ENCODE assay signal across 1 cellular context in the genomic region with DNA sequence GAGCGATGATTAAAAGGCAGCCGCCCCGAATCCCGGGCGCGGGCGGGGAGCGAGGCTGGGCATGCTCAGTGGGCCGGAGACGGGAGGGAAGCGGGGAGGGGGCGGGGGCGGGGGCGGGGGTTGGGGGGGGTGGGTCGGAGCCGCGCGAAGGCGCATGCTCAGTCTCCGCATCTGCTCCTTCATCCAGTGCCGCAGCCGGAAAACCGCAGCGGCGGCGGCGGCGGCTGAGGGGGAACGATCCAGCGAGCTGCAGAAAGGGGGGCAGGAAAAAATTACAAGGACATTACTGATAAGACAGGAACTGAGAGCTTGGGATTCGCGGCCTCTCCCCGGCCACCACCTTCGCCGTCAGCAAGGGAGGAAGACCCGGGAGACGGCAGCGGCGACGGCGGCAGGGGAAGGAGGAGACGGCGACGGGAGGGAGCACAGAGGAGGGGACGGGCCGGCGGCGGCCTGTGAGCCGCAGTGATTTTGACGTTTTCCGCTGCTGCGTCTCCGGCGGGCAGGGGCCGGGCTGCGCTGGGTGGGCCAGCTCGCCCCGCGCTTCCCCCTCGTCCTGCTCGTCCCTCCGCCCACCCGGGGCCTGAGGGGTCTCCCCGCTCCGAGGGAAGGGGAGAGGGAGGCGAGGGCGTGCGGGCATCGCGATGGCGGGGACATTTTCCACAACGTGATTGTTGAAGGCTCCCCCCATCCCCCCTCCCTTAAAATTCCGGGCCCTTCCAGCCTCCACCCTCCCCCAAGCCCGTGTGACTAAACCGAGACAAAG.
TF ChIP-seq lines count a peak whose summit lies in the region.

TSS of gene CAMSAP2 (plus strand) at position 161 of the 766 bp plus-strand sequence. CDS start 935 bp downstream, outside the sequence.

TF ChIP-seq in HepG2, 621 proteins besides CTCF, POLR2A, EP300 and RAD21 (continued from another document and continues in another):
- TF ChIP-seq AGO2 (optimal IDR thresholded peaks at IDR 0.05; ENCODE audit: low read depth, low read length), result peak; percentile 64
- 0 out of 2 replicates have a peak, but pooled peaks have one; percentile 13 for TF ChIP-seq JUNB (CRISPR knock-in tag; IDR thresholded peaks at IDR 0.05; ENCODE audit: borderline replicate concordance)
- peak; percentile 68; the same call in 1 of the 2 replicates for TF ChIP-seq SIN3A (IDR thresholded peaks at IDR 0.05; ENCODE audit: borderline replicate concordance, low read depth, low read length)
- TF ChIP-seq SRSF1 (optimal IDR thresholded peaks at IDR 0.05; ENCODE audit: low read depth, low read length), result peak; percentile 63
- 0 out of 2 replicates have a peak, but pooled peaks have one; percentile 69 for TF ChIP-seq NCOA1 (CRISPR knock-in tag; IDR thresholded peaks at IDR 0.05)
- TF ChIP-seq ZNF138 (CRISPR knock-in tag; IDR thresholded peaks at IDR 0.05; ENCODE audit: low read depth), result 0 out of 2 replicates have a peak, but pooled peaks have one; percentile 63
- TF ChIP-seq RARA (CRISPR knock-in tag; IDR thresholded peaks at IDR 0.05), result 0 out of 2 replicates have a peak, but pooled peaks have one; percentile 4
- peak; percentile 30; the same call in 1 of the 2 replicates for TF ChIP-seq GATA4 (IDR thresholded peaks at IDR 0.05; ENCODE audit: borderline replicate concordance, low read depth)
- TF ChIP-seq HINFP (CRISPR knock-in tag; IDR thresholded peaks at IDR 0.05; ENCODE audit: low read depth), result 0 out of 2 replicates have a peak, but pooled peaks have one; percentile 21
- TF ChIP-seq PHF8 (CRISPR knock-in tag; IDR thresholded peaks at IDR 0.05), result peak; percentile 90
- peak; percentile 43; the same call in 1 of the 2 replicates for TF ChIP-seq CBFB (CRISPR knock-in tag; IDR thresholded peaks at IDR 0.05)
- TF ChIP-seq, protein P1, sequence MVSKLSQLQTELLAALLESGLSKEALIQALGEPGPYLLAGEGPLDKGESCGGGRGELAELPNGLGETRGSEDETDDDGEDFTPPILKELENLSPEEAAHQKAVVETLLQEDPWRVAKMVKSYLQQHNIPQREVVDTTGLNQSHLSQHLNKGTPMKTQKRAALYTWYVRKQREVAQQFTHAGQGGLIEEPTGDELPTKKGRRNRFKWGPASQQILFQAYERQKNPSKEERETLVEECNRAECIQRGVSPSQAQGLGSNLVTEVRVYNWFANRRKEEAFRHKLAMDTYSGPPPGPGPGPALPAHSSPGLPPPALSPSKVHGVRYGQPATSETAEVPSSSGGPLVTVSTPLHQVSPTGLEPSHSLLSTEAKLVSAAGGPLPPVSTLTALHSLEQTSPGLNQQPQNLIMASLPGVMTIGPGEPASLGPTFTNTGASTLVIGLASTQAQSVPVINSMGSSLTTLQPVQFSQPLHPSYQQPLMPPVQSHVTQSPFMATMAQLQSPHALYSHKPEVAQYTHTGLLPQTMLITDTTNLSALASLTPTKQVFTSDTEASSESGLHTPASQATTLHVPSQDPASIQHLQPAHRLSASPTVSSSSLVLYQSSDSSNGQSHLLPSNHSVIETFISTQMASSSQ (IDR thresholded peaks at IDR 0.05; ENCODE audit: low read depth), result no peak
- TF ChIP-seq, protein P1 (CRISPR knock-in tag; IDR thresholded peaks at IDR 0.05; ENCODE audit: borderline replicate concordance), result 0 out of 2 replicates have a peak, but pooled peaks have one; percentile 26
- TF ChIP-seq ZNF580 (CRISPR knock-in tag; IDR thresholded peaks at IDR 0.05; ENCODE audit: borderline replicate concordance, low read depth), result peak; percentile 31; the same call in 1 of the 2 replicates
- peak; percentile 42; the same call in 1 of the 2 replicates for TF ChIP-seq ZXDC (CRISPR knock-in tag; IDR thresholded peaks at IDR 0.05)
- peak; percentile 72; the same call in 1 of the 2 replicates for TF ChIP-seq ZNF230 (CRISPR knock-in tag; IDR thresholded peaks at IDR 0.05)
- peak; percentile 78; the same call in 1 of the 2 replicates for TF ChIP-seq ZNF747 (CRISPR knock-in tag; IDR thresholded peaks at IDR 0.05; ENCODE audit: borderline replicate concordance)
- TF ChIP-seq GABPB1 (CRISPR knock-in tag; IDR thresholded peaks at IDR 0.05), result peak; percentile 76; the same call in 1 of the 2 replicates
- TF ChIP-seq ARNTL (CRISPR knock-in tag; IDR thresholded peaks at IDR 0.05), result 0 out of 2 replicates have a peak, but pooled peaks have one; percentile 14
- TF ChIP-seq POGZ (CRISPR knock-in tag; IDR thresholded peaks at IDR 0.05), result peak; percentile 24; the same call in 1 of the 2 replicates
- TF ChIP-seq ISL2 (CRISPR knock-in tag; IDR thresholded peaks at IDR 0.05), result peak; percentile 20; the same call in 1 of the 2 replicates
- TF ChIP-seq ZNF777 (CRISPR knock-in tag; IDR thresholded peaks at IDR 0.05), result peak; percentile 86
- TF ChIP-seq ZC3H13 (CRISPR knock-in tag; IDR thresholded peaks at IDR 0.05), result peak; percentile 72
- no peak for TF ChIP-seq MTF1 (CRISPR knock-in tag; IDR thresholded peaks at IDR 0.05)
- 0 out of 2 replicates have a peak, but pooled peaks have one; percentile 17 for TF ChIP-seq ZNF296 (CRISPR knock-in tag; conservative IDR thresholded peaks at IDR 0.05)
- TF ChIP-seq ZNF761 (CRISPR knock-in tag; conservative IDR thresholded peaks at IDR 0.05), result 0 out of 2 replicates have a peak, but pooled peaks have one; percentile 57
- no peak for TF ChIP-seq HDAC6 (IDR thresholded peaks at IDR 0.05; ENCODE audit: low read depth, low read length)
- peak; percentile 36; the same call in 1 of the 2 replicates for TF ChIP-seq ZNF33B (CRISPR knock-in tag; IDR thresholded peaks at IDR 0.05)
- TF ChIP-seq ZNF790 (CRISPR knock-in tag; IDR thresholded peaks at IDR 0.05; ENCODE audit: borderline replicate concordance), result peak; percentile 25; the same call in 1 of the 2 replicates
- peak; percentile 54; the same call in 1 of the 2 replicates for TF ChIP-seq YEATS2 (CRISPR knock-in tag; IDR thresholded peaks at IDR 0.05; ENCODE audit: borderline replicate concordance)
- TF ChIP-seq TCF12 (IDR thresholded peaks at IDR 0.05), result no peak
- no peak for TF ChIP-seq TCF12 (CRISPR knock-in tag; IDR thresholded peaks at IDR 0.05)
- no peak for TF ChIP-seq ISX (CRISPR knock-in tag; conservative IDR thresholded peaks at IDR 0.05)
- TF ChIP-seq LBX2 (CRISPR knock-in tag; IDR thresholded peaks at IDR 0.05; ENCODE audit: borderline replicate concordance), result 0 out of 2 replicates have a peak, but pooled peaks have one; percentile 45
- TF ChIP-seq ZNF670 (CRISPR knock-in tag; IDR thresholded peaks at IDR 0.05; ENCODE audit: borderline replicate concordance), result peak; percentile 48; the same call in 1 of the 2 replicates
- peak; percentile 54; the same call in 1 of the 2 replicates for TF ChIP-seq DMAP1 (CRISPR knock-in tag; IDR thresholded peaks at IDR 0.05)
- peak; percentile 91 for TF ChIP-seq ASH2L (IDR thresholded peaks at IDR 0.05; ENCODE audit: insufficient read length, low read depth, low read length)
- peak; percentile 84 for TF ChIP-seq KMT2A (CRISPR knock-in tag; IDR thresholded peaks at IDR 0.05)
- peak; percentile 23; the same call in 1 of the 2 replicates for TF ChIP-seq CSRNP1 (CRISPR knock-in tag; IDR thresholded peaks at IDR 0.05)
- peak; percentile 8; the same call in 1 of the 2 replicates for TF ChIP-seq ZNF563 (CRISPR knock-in tag; IDR thresholded peaks at IDR 0.05)
